ENCODE assay signal across 8 cellular contexts in genomic region chr15:56886878-56887781, GRCh38.
DNase-seq lines count a peak whose midpoint lies in the region; ATAC-seq and TF ChIP-seq lines count a peak whose summit lies in the region.

No MANE protein-coding gene starts in this region.

- peak; percentile 95 for DNase-seq in AG09319 (ENCODE audit: extremely low read depth, low read depth)
- DNase-seq in NCI-H2227 (lab: John Stamatoyannopoulos, UW; ENCODE audit: unreplicated experiment), result peak; percentile 94
- DNase-seq in activated CD4-positive, CD25-positive, alpha-beta regulatory T cell treated with anti-CD3 and anti-CD28 coated beads, Interleukin-2, amount 50 U/mL, for 16 hours (ENCODE audit: low read depth, low spot score), result peak; percentile 48
- peak; percentile 81 for DNase-seq in central memory CD4-positive, alpha-beta T cell
- DNase-seq in islet precursor cell, result peak; percentile 96
- DNase-seq in stimulated activated CD4-positive, alpha-beta T cell treated with anti-CD3 and anti-CD28 coated beads, Interleukin-12 subunit alpha, Interleukin-12 subunit beta, amount 100 ng/mL, for 24 hours (ENCODE audit: low read depth in 2 of 2), result peak; percentile 65 to 76

- ATAC-seq in HG03159 (IDR thresholded peaks at IDR 0.05; ENCODE audit: unreplicated experiment), result peak; percentile 82

- in situ Hi-C loops in GM18951 (cut with MboI; ENCODE audit: low sequenced_read_pairs, unreplicated experiment), result no loop called here

- TF ChIP-seq POLR2A in GM18951 (IDR thresholded peaks at IDR 0.05; ENCODE audit: extremely low read depth, insufficient read depth, insufficient read length), result peak; percentile 91

- TF ChIP-seq CTCF in AG09319 (IDR thresholded peaks at IDR 0.05; ENCODE audit: low read depth, low read length), result peak; percentile 16; the same call in 1 of the 2 replicates

Comparison
In these comparisons a context has a peak if more than half of its experiments do, and no peak if none do; other contexts are left out.
1. Peak in every context shown above with its lines: DNase-seq and ATAC-seq.